Comparison of ENCODE assay signal across 2 cellular contexts in the genomic region with DNA sequence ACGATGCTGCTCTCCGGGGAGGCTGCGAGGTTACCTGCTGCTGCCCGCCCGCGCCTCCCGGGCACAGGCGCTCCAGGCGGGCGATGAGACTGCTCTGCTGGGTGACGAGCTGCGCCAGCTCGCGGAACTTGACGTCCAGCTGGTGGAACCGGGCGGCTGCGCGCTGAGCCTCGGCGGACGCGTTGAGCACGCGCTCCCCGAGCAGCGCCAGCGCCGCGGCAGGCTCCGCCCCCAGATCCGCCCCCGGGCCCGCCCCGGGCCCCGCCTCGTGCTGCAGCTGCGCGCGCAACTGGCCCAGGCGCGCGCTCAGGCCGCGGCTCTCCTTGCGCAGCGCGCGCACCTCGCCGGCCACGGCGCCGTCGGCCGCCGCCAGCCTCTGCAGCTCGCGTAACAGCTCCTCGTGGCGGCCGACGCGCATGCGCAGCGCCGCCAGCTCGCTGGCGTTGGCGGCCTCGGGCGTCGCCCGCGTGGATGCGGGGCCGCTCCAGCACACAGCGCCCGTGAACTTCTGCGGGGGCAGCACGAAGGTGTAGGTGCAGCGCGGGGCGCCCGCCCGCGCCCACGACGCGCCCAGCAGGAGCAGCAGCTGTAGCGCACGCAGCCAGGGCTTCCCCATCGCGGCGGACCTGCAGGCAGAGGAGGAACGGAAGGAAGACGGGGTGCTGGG.
TF ChIP-seq lines count a peak whose summit lies in the region.

No MANE protein-coding gene starts in this region.

TF ChIP-seq in liver, 16 proteins besides CTCF, POLR2A, EP300 and RAD21:
- TF ChIP-seq, protein P1, sequence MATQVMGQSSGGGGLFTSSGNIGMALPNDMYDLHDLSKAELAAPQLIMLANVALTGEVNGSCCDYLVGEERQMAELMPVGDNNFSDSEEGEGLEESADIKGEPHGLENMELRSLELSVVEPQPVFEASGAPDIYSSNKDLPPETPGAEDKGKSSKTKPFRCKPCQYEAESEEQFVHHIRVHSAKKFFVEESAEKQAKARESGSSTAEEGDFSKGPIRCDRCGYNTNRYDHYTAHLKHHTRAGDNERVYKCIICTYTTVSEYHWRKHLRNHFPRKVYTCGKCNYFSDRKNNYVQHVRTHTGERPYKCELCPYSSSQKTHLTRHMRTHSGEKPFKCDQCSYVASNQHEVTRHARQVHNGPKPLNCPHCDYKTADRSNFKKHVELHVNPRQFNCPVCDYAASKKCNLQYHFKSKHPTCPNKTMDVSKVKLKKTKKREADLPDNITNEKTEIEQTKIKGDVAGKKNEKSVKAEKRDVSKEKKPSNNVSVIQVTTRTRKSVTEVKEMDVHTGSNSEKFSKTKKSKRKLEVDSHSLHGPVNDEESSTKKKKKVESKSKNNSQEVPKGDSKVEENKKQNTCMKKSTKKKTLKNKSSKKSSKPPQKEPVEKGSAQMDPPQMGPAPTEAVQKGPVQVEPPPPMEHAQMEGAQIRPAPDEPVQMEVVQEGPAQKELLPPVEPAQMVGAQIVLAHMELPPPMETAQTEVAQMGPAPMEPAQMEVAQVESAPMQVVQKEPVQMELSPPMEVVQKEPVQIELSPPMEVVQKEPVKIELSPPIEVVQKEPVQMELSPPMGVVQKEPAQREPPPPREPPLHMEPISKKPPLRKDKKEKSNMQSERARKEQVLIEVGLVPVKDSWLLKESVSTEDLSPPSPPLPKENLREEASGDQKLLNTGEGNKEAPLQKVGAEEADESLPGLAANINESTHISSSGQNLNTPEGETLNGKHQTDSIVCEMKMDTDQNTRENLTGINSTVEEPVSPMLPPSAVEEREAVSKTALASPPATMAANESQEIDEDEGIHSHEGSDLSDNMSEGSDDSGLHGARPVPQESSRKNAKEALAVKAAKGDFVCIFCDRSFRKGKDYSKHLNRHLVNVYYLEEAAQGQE (IDR thresholded peaks at IDR 0.05), result peak; percentile 80
- TF ChIP-seq RXRA (IDR thresholded peaks at IDR 0.05) (no peak), YY1 (IDR thresholded peaks at IDR 0.05) (no peak), EGR1 (IDR thresholded peaks at IDR 0.05; ENCODE audit: low read depth in 2 of 2) (no peak), TAF1 (conservative IDR thresholded peaks at IDR 0.05) (peak; percentile 26), GABPA (IDR thresholded peaks at IDR 0.05 in 1 of 2, conservative IDR thresholded peaks at IDR 0.05 in 1 of 2) (no peak), HNF4A (conservative IDR thresholded peaks at IDR 0.05) (no peak)
- TF ChIP-seq, protein P2, sequence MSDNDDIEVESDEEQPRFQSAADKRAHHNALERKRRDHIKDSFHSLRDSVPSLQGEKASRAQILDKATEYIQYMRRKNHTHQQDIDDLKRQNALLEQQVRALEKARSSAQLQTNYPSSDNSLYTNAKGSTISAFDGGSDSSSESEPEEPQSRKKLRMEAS (IDR thresholded peaks at IDR 0.05), result peak; percentile 21
- TF ChIP-seq, protein P3, sequence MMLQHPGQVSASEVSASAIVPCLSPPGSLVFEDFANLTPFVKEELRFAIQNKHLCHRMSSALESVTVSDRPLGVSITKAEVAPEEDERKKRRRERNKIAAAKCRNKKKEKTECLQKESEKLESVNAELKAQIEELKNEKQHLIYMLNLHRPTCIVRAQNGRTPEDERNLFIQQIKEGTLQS (IDR thresholded peaks at IDR 0.05), result no peak
- TF ChIP-seq, protein P4, sequence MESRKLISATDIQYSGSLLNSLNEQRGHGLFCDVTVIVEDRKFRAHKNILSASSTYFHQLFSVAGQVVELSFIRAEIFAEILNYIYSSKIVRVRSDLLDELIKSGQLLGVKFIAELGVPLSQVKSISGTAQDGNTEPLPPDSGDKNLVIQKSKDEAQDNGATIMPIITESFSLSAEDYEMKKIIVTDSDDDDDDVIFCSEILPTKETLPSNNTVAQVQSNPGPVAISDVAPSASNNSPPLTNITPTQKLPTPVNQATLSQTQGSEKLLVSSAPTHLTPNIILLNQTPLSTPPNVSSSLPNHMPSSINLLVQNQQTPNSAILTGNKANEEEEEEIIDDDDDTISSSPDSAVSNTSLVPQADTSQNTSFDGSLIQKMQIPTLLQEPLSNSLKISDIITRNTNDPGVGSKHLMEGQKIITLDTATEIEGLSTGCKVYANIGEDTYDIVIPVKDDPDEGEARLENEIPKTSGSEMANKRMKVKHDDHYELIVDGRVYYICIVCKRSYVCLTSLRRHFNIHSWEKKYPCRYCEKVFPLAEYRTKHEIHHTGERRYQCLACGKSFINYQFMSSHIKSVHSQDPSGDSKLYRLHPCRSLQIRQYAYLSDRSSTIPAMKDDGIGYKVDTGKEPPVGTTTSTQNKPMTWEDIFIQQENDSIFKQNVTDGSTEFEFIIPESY (IDR thresholded peaks at IDR 0.05), result no peak

TF ChIP-seq in HepG2, 621 proteins besides CTCF, POLR2A, EP300 and RAD21:
- no peak for TF ChIP-seq PHF20 (CRISPR knock-in tag; IDR thresholded peaks at IDR 0.05)
- TF ChIP-seq SETDB1 (CRISPR knock-in tag; IDR thresholded peaks at IDR 0.05; ENCODE audit: borderline replicate concordance), result no peak
- TF ChIP-seq ZNF383 (CRISPR knock-in tag; IDR thresholded peaks at IDR 0.05; ENCODE audit: borderline replicate concordance), result no peak
- no peak for TF ChIP-seq SALL1 (CRISPR knock-in tag; IDR thresholded peaks at IDR 0.05)
- no peak for TF ChIP-seq ZMAT3 (CRISPR knock-in tag; conservative IDR thresholded peaks at IDR 0.05)
